In the genomic region with DNA sequence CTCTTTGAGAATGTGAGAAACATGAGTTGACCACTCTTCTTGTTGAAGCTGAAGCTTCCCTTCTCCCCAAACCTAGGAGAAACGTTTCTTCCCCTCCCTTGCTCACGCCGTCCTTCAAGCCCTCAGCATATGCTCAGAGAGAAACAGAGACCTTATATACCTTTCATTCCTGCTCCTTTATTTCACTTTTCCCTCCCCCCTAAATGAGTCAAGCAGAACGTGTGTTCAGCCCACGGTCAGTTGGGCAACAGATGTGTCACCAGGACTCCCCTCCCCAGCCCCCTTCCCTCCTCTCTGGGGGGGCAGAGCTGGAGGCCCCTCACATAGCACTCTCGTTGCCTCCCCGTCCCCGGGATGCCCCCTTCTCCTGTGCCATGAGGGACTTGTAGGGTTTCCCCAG, we compare ENCODE assay signal across 11 cellular contexts. TPM values are rescaled to one million over a fixed set of nuclear protein-coding genes. Genes with fewer than 3 reads are reported as not detected.
"Had no signal": no experiment of that assay in that cellular context is flagged by ENCODE, and none has a peak within 500 bp of the region (broad histone marks: within the 10 kb centered on the region; RNA-seq: fewer than 3 reads in every experiment).

No MANE protein-coding gene starts in this region.

- H3K4me3 ChIP-seq: GM23248, GM23338, HAP-1 had no signal

- H3K27ac ChIP-seq: GM23248 had no signal

- H3K36me3 ChIP-seq: HAP-1 had no signal

- H3K4me1 ChIP-seq: HAP-1 had no signal

- H2AFZ ChIP-seq: GM23248, GM23338 had no signal

- H3K9me3 ChIP-seq: HAP-1 had no signal

- ATAC-seq: GM23338, HCT116 had no signal

- H3K9ac ChIP-seq: GM23248 had no signal

- DNase-seq: GM23248, GOT3, H7, H9, HCEC 1CT, HFFc6 had no signal

- H3K4me2 ChIP-seq: GM23338 had no signal

RNA-seq across cellular contexts. Expression of a gene that starts 8.6 kb away (rescaled TPM):
- total RNA-seq: GM23248, GM23338, H1, H4, H7, H9, HFFc6 had no signal
- polyA plus RNA-seq: GM23248, GM23338, H1 had no signal

RNA-seq across cellular contexts. Expression of a gene that starts 29.8 kb away (rescaled TPM):
- total RNA-seq: GM23248, HFFc6 had no signal
- polyA plus RNA-seq: GM23248 had no signal
